In the genomic region with DNA sequence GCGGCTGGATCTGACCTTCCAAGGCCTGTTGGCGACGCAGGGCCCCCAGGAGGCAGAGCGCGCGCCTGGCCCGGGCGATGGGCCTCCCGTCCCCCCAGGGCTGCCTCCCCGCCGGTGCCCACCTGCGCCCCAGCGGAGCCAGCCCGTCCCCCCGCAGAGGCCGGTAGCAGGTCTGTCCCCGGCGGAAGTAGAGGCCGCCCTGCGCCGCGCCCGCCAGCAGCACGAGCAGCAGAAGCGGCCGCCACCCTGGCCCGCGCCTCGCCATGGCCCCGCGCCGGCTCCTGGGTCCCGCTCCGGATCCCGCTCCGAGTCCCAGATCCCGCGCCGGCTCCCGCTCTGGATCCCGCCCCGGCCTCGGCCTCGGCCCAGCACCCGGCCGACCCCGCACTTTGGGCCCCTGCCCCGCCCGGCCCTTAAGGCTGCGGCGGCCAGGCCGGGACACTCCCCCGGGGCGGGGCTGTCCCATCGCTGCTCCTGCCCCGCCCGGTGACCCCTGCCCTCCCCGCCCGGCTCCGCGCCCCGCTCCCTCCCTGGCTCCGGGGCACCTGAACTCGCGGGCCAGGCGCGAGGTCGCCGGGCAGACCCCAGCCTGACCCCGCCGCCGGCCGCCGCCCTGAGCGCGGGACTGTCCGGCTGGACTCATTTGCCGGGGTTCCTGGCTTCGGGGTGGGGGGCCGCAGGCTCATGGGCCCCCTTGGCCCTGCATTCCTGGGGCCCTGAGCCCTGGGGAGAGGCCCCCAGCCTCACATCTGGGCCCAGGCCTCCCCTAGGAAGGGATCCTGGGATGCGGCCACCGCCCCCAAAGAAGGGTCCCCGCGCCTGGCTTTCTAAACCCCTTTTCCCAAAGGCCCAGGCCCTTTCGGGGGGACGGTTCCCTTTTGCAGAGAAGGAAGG, we compare ENCODE assay signal across 1 cellular context.
TF ChIP-seq lines count a peak whose summit lies in the region.

A gene (minus strand): TSS at position 391 of the 894 bp plus-strand sequence. CDS start 126 bp downstream, at position 265.

TF ChIP-seq in K562, 482 proteins besides CTCF, POLR2A, EP300 and RAD21 (continued from another document and continues in another):
- TF ChIP-seq, protein P1, sequence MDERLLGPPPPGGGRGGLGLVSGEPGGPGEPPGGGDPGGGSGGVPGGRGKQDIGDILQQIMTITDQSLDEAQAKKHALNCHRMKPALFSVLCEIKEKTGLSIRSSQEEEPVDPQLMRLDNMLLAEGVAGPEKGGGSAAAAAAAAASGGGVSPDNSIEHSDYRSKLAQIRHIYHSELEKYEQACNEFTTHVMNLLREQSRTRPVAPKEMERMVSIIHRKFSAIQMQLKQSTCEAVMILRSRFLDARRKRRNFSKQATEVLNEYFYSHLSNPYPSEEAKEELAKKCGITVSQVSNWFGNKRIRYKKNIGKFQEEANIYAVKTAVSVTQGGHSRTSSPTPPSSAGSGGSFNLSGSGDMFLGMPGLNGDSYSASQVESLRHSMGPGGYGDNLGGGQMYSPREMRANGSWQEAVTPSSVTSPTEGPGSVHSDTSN (CRISPR knock-in tag; IDR thresholded peaks at IDR 0.05; ENCODE audit: low read depth) = no peak
- TF ChIP-seq, protein P1 (tag; conservative IDR thresholded peaks at IDR 0.05; ENCODE audit: low read depth) = no peak
- 0 out of 2 replicates have a peak, but pooled peaks have one; percentile 45 for TF ChIP-seq ILF3 (IDR thresholded peaks at IDR 0.05; ENCODE audit: borderline replicate concordance)
- TF ChIP-seq, protein P2, sequence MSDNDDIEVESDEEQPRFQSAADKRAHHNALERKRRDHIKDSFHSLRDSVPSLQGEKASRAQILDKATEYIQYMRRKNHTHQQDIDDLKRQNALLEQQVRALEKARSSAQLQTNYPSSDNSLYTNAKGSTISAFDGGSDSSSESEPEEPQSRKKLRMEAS (CRISPR knock-in tag; IDR thresholded peaks at IDR 0.05) = no peak
- no peak for TF ChIP-seq POU5F1 (IDR thresholded peaks at IDR 0.05; ENCODE audit: borderline replicate concordance, low read depth, low read length, partially characterized antibody)
- peak; percentile 97; the same call in 1 of the 2 replicates for TF ChIP-seq ZNF282 (CRISPR knock-in tag; IDR thresholded peaks at IDR 0.05)
- TF ChIP-seq L3MBTL2 (IDR thresholded peaks at IDR 0.05) = peak; percentile 72
- TF ChIP-seq NEUROD1 (IDR thresholded peaks at IDR 0.05; ENCODE audit: borderline replicate concordance, low read depth, low read length, partially characterized antibody) = peak; percentile 25
- TF ChIP-seq MCM7 (IDR thresholded peaks at IDR 0.05) = no peak
- TF ChIP-seq NR2C1 (IDR thresholded peaks at IDR 0.05) = peak; percentile 41; the same call in 1 of the 2 replicates
- peak; percentile 5; the same call in 1 of the 2 replicates for TF ChIP-seq NR2C1 (tag; IDR thresholded peaks at IDR 0.05)
- no peak for TF ChIP-seq FUS (optimal IDR thresholded peaks at IDR 0.05; ENCODE audit: low read depth, low read length)
- TF ChIP-seq KDM5B (IDR thresholded peaks at IDR 0.05; ENCODE audit: insufficient replicate concordance, low read depth, low read length) = peak; percentile 66
- no peak for TF ChIP-seq KDM2B (CRISPR knock-in tag; IDR thresholded peaks at IDR 0.05)
- TF ChIP-seq MYC (IDR thresholded peaks at IDR 0.05; ENCODE audit: low read depth, low read length) = peak; percentile 54; the same call in 1 of the 2 replicates
- TF ChIP-seq MYC (CRISPR knock-in tag; IDR thresholded peaks at IDR 0.05; ENCODE audit: borderline replicate concordance, low read depth) = no peak
- TF ChIP-seq, protein P3, sequence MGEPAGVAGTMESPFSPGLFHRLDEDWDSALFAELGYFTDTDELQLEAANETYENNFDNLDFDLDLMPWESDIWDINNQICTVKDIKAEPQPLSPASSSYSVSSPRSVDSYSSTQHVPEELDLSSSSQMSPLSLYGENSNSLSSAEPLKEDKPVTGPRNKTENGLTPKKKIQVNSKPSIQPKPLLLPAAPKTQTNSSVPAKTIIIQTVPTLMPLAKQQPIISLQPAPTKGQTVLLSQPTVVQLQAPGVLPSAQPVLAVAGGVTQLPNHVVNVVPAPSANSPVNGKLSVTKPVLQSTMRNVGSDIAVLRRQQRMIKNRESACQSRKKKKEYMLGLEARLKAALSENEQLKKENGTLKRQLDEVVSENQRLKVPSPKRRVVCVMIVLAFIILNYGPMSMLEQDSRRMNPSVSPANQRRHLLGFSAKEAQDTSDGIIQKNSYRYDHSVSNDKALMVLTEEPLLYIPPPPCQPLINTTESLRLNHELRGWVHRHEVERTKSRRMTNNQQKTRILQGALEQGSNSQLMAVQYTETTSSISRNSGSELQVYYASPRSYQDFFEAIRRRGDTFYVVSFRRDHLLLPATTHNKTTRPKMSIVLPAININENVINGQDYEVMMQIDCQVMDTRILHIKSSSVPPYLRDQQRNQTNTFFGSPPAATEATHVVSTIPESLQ (CRISPR knock-in tag; IDR thresholded peaks at IDR 0.05) = no peak
- TF ChIP-seq, protein P4, sequence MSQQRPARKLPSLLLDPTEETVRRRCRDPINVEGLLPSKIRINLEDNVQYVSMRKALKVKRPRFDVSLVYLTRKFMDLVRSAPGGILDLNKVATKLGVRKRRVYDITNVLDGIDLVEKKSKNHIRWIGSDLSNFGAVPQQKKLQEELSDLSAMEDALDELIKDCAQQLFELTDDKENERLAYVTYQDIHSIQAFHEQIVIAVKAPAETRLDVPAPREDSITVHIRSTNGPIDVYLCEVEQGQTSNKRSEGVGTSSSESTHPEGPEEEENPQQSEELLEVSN (IDR thresholded peaks at IDR 0.05; ENCODE audit: borderline replicate concordance in 1 of 2, extremely low read depth in 1 of 2, insufficient read depth in 1 of 2, insufficient read length in 1 of 2, low read depth in 1 of 2, low read length in 1 of 2, poor library complexity in 1 of 2, severe bottlenecking in 1 of 2) = peak; percentile 13 to 74
- TF ChIP-seq CCAR2 (IDR thresholded peaks at IDR 0.05; ENCODE audit: low read depth, low read length) = no peak
- no peak for TF ChIP-seq HEY1 (CRISPR knock-in tag; IDR thresholded peaks at IDR 0.05; ENCODE audit: borderline replicate concordance)
- TF ChIP-seq XRCC5 (IDR thresholded peaks at IDR 0.05; ENCODE audit: low read depth, low read length) = no peak
- no peak for TF ChIP-seq POLR2B (IDR thresholded peaks at IDR 0.05; ENCODE audit: low read depth, partially characterized antibody)
- TF ChIP-seq PCBP1 (IDR thresholded peaks at IDR 0.05; ENCODE audit: low read depth, low read length, poor library complexity, severe bottlenecking) = peak; percentile 47
- TF ChIP-seq NONO (IDR thresholded peaks at IDR 0.05; ENCODE audit: low read depth in 2 of 2, low read length in 1 of 2) = peak; percentile 70 to 82; a peak in 3 of 4 replicates
- no peak for TF ChIP-seq XRCC3 (IDR thresholded peaks at IDR 0.05)
- TF ChIP-seq RBFOX2 (IDR thresholded peaks at IDR 0.05; ENCODE audit: low read depth, low read length) = peak; percentile 80
- no peak for TF ChIP-seq ZNF764 (CRISPR knock-in tag; IDR thresholded peaks at IDR 0.05; ENCODE audit: low read depth)
- TF ChIP-seq, protein P5, sequence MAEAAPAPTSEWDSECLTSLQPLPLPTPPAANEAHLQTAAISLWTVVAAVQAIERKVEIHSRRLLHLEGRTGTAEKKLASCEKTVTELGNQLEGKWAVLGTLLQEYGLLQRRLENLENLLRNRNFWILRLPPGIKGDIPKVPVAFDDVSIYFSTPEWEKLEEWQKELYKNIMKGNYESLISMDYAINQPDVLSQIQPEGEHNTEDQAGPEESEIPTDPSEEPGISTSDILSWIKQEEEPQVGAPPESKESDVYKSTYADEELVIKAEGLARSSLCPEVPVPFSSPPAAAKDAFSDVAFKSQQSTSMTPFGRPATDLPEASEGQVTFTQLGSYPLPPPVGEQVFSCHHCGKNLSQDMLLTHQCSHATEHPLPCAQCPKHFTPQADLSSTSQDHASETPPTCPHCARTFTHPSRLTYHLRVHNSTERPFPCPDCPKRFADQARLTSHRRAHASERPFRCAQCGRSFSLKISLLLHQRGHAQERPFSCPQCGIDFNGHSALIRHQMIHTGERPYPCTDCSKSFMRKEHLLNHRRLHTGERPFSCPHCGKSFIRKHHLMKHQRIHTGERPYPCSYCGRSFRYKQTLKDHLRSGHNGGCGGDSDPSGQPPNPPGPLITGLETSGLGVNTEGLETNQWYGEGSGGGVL (CRISPR knock-in tag; IDR thresholded peaks at IDR 0.05) = no peak
- TF ChIP-seq RCOR1 (IDR thresholded peaks at IDR 0.05; ENCODE audit: borderline replicate concordance in 1 of 2, low read depth in 2 of 2, low read length in 2 of 2) = peak in 1 of 2 experiments; percentile 19; a peak in 1 of 4 replicates
- TF ChIP-seq, protein P6, sequence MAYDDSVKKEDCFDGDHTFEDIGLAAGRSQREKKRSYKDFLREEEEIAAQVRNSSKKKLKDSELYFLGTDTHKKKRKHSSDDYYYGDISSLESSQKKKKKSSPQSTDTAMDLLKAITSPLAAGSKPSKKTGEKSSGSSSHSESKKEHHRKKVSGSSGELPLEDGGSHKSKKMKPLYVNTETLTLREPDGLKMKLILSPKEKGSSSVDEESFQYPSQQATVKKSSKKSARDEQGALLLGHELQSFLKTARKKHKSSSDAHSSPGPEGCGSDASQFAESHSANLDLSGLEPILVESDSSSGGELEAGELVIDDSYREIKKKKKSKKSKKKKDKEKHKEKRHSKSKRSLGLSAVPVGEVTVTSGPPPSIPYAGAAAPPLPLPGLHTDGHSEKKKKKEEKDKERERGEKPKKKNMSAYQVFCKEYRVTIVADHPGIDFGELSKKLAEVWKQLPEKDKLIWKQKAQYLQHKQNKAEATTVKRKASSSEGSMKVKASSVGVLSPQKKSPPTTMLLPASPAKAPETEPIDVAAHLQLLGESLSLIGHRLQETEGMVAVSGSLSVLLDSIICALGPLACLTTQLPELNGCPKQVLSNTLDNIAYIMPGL (CRISPR knock-in tag; IDR thresholded peaks at IDR 0.05) = peak; percentile 37; the same call in 1 of the 2 replicates
- TF ChIP-seq TBP (optimal IDR thresholded peaks at IDR 0.05; ENCODE audit: low read depth, low read length) = peak; percentile 48
- TF ChIP-seq, protein P7, sequence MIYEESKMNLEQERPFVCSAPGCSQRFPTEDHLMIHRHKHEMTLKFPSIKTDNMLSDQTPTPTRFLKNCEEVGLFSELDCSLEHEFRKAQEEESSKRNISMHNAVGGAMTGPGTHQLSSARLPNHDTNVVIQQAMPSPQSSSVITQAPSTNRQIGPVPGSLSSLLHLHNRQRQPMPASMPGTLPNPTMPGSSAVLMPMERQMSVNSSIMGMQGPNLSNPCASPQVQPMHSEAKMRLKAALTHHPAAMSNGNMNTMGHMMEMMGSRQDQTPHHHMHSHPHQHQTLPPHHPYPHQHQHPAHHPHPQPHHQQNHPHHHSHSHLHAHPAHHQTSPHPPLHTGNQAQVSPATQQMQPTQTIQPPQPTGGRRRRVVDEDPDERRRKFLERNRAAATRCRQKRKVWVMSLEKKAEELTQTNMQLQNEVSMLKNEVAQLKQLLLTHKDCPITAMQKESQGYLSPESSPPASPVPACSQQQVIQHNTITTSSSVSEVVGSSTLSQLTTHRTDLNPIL (CRISPR knock-in tag; IDR thresholded peaks at IDR 0.05) = no peak
- TF ChIP-seq ZNF354B (CRISPR knock-in tag; IDR thresholded peaks at IDR 0.05) = no peak
- no peak for TF ChIP-seq TFAM (CRISPR knock-in tag; conservative IDR thresholded peaks at IDR 0.05)
- TF ChIP-seq, protein P8, sequence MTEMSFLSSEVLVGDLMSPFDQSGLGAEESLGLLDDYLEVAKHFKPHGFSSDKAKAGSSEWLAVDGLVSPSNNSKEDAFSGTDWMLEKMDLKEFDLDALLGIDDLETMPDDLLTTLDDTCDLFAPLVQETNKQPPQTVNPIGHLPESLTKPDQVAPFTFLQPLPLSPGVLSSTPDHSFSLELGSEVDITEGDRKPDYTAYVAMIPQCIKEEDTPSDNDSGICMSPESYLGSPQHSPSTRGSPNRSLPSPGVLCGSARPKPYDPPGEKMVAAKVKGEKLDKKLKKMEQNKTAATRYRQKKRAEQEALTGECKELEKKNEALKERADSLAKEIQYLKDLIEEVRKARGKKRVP (CRISPR knock-in tag; IDR thresholded peaks at IDR 0.05) = no peak
- TF ChIP-seq HDAC3 (IDR thresholded peaks at IDR 0.05; ENCODE audit: borderline replicate concordance, partially characterized antibody) = no peak
- TF ChIP-seq ZNF347 (CRISPR knock-in tag; IDR thresholded peaks at IDR 0.05; ENCODE audit: low read depth) = no peak
- TF ChIP-seq, protein P9, sequence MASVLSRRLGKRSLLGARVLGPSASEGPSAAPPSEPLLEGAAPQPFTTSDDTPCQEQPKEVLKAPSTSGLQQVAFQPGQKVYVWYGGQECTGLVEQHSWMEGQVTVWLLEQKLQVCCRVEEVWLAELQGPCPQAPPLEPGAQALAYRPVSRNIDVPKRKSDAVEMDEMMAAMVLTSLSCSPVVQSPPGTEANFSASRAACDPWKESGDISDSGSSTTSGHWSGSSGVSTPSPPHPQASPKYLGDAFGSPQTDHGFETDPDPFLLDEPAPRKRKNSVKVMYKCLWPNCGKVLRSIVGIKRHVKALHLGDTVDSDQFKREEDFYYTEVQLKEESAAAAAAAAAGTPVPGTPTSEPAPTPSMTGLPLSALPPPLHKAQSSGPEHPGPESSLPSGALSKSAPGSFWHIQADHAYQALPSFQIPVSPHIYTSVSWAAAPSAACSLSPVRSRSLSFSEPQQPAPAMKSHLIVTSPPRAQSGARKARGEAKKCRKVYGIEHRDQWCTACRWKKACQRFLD (CRISPR knock-in tag; IDR thresholded peaks at IDR 0.05) = 0 out of 2 replicates have a peak, but pooled peaks have one; percentile 24
- TF ChIP-seq ZNF140 (CRISPR knock-in tag; IDR thresholded peaks at IDR 0.05) = no peak
- TF ChIP-seq HDAC6 (IDR thresholded peaks at IDR 0.05; ENCODE audit: low read depth, low read length) = no peak
- no peak for TF ChIP-seq TOE1 (IDR thresholded peaks at IDR 0.05; ENCODE audit: borderline replicate concordance)
- TF ChIP-seq TOE1 (CRISPR knock-in tag; IDR thresholded peaks at IDR 0.05; ENCODE audit: borderline replicate concordance, low read depth) = no peak
- no peak for TF ChIP-seq EWSR1 (IDR thresholded peaks at IDR 0.05; ENCODE audit: borderline replicate concordance, low read depth, partially characterized antibody)
- TF ChIP-seq SETDB1 (IDR thresholded peaks at IDR 0.05; ENCODE audit: low read length) = no peak
- no peak for TF ChIP-seq PTRF (tag; IDR thresholded peaks at IDR 0.05)
- TF ChIP-seq CBX1 (IDR thresholded peaks at IDR 0.05; ENCODE audit: low read depth) = peak; percentile 77; the same call in 1 of the 2 replicates
- no peak for TF ChIP-seq RBM34 (IDR thresholded peaks at IDR 0.05; ENCODE audit: borderline replicate concordance, insufficient read depth, low read length)
- TF ChIP-seq U2AF2 (optimal IDR thresholded peaks at IDR 0.05; ENCODE audit: low read depth, low read length) = no peak
- no peak for TF ChIP-seq ZC3H4 (CRISPR knock-in tag; IDR thresholded peaks at IDR 0.05; ENCODE audit: borderline replicate concordance)
- peak; percentile 52; the same call in 1 of the 2 replicates for TF ChIP-seq HNRNPL (IDR thresholded peaks at IDR 0.05; ENCODE audit: low read depth, low read length)
- TF ChIP-seq TAF7 (tag; IDR thresholded peaks at IDR 0.05) = no peak
